ENCODE assay signal across 8 cellular contexts in genomic region chr14:89000007-89000942, GRCh38.
DNase-seq lines count a peak whose midpoint lies in the region; ATAC-seq and TF ChIP-seq lines count a peak whose summit lies in the region.

No MANE protein-coding gene starts in this region.

- ATAC-seq in omental fat pad (ENCODE audit: low FRiP score) = peak; percentile 86
- ATAC-seq in GM19397 (IDR thresholded peaks at IDR 0.05; ENCODE audit: unreplicated experiment) = no peak
- ATAC-seq in GM19467 (IDR thresholded peaks at IDR 0.05; ENCODE audit: unreplicated experiment) = no peak

- TF ChIP-seq CTCF in omental fat pad (IDR thresholded peaks at IDR 0.05) = no peak

- peak; percentile 66 for DNase-seq in activated CD8-positive, alpha-beta memory T cell treated with anti-CD3 and anti-CD28 coated beads, Interleukin-2, amount 50 U/mL, for 48 hours
- DNase-seq in activated CD8-positive, alpha-beta memory T cell treated with anti-CD3 and anti-CD28 coated beads for 24 hours = no peak
- peak; percentile 88 for DNase-seq in NCI-H460 (ENCODE audit: extremely low read depth, low read depth)
- DNase-seq in brain pericyte (ENCODE audit: low read depth, low spot score) = peak; percentile 78
- no peak for DNase-seq in omental fat pad (ENCODE audit: low spot score)
- DNase-seq in NCI-H345 treated with DMSO at 0.1 percent for 48 hours (lab: John Stamatoyannopoulos, UW; ENCODE audit: unreplicated experiment) = no peak

Comparison
In these comparisons a context has a peak if more than half of its experiments do, and no peak if none do; other contexts are left out.
1. DNase-seq: peak in activated CD8-positive, alpha-beta memory T cell treated with anti-CD3 and anti-CD28 coated beads, Interleukin-2, amount 50 U/mL, for 48 hours (single experiment), NCI-H460 (single experiment) and brain pericyte (single experiment); none in activated CD8-positive, alpha-beta memory T cell treated with anti-CD3 and anti-CD28 coated beads for 24 hours (single experiment), omental fat pad (single experiment) and NCI-H345 treated with DMSO at 0.1 percent for 48 hours (single experiment).